29 cellular contexts compared by ENCODE assay signal in genomic region chr2:237632991-237633629, GRCh38. TPM values are rescaled to one million over a fixed set of nuclear protein-coding genes. Genes with fewer than 3 reads are reported as not detected.
A peak's percentile ranks its signal among the peaks of the same experiment; 100 is the strongest.
DNase-seq lines count a peak whose midpoint lies in the region; ATAC-seq and TF ChIP-seq lines count a peak whose summit lies in the region.
"Had no signal": no experiment of that assay in that cellular context is flagged by ENCODE, and none has a peak within 500 bp of the region (broad histone marks: within the 10 kb centered on the region; RNA-seq: fewer than 3 reads in every experiment).

No MANE protein-coding gene starts in this region.

- intact Hi-C loops in heart left ventricle (cut with DNase I) (no loop called here), CD14-positive monocyte (cut with micrococcal nuclease) (loop anchor here in 1 of 2 donors (5.0 kb wide), 1 partner anchor 34 kb away; no protein-coding TSS in a partner anchor)

- no peak overlapping the region for H2BK5ac ChIP-seq in H9 (ENCODE audit: insufficient read length, low read length)

- no peak overlapping the region for H3K56ac ChIP-seq in H9 (ENCODE audit: insufficient read length, low read depth, low read length)

- H3K27me3 Mint-ChIP-seq in H9 (ENCODE audit: low read depth) (peaks cover 10% of the 10 kb centered on the region), CD14-positive monocyte (ENCODE audit: low read depth in 3 of 3) (peaks cover 23 to 46% (median 37%) of the 10 kb centered on the region in 3 donors), WTC11 (ENCODE audit: low read depth) (peaks cover 11% of the 10 kb centered on the region)

- H2BK20ac ChIP-seq in H9 (ENCODE audit: low read depth, low read length, poor library complexity, severe bottlenecking) = no peak overlapping the region

- no peak for TF ChIP-seq CTCF in H9 (conservative IDR thresholded peaks at IDR 0.05)
- no peak for TF ChIP-seq CTCF in heart left ventricle (IDR thresholded peaks at IDR 0.05)
- no peak for TF ChIP-seq CTCF in CD14-positive monocyte (IDR thresholded peaks at IDR 0.05)
- TF ChIP-seq CTCF in WTC11 (IDR thresholded peaks at IDR 0.05) = no peak

- no peak overlapping the region for H3K4me2 ChIP-seq in H9 (ENCODE audit: insufficient read depth, insufficient read length, low read length)

- H3K23me2 ChIP-seq in H9 (ENCODE audit: insufficient read length, low read depth, low read length, poor library complexity, severe bottlenecking) = no peaks in the 10 kb centered on the region

- no peak overlapping the region for H3K18ac ChIP-seq in H9 (ENCODE audit: insufficient read length, low read depth, low read length)

- no peak overlapping the region for H2AK5ac ChIP-seq in H9 (ENCODE audit: insufficient read length, low read length)

- CTCF ChIA-PET in WTC11 (lab: Charles Lee) = no interaction called here

- peaks cover 2% of the 10 kb centered on the region; the same call in 1 of the 2 replicates for H3K79me2 ChIP-seq in H9 (ENCODE audit: insufficient read depth, low read length)

- H3K36me3 ChIP-seq in heart left ventricle (peaks cover 0 to 18% (median 0%) of the 10 kb centered on the region in 9 donors), stomach smooth muscle (ENCODE audit: control insufficient read depth in 2 of 2, insufficient read depth in 2 of 2, low read length in 2 of 2) (peaks cover 3 to 12% of the 10 kb centered on the region in 2 donors)
- H3K36me3 ChIP-seq: adrenal gland, brain microvascular endothelial cell, pancreas had no signal

- H3K4me3 Mint-ChIP-seq in H9 = no peak overlapping the region
- no peak overlapping the region for H3K4me3 Mint-ChIP-seq in CD14-positive monocyte
- H3K4me3 Mint-ChIP-seq in WTC11 = no peak overlapping the region
- H3K4me3 Mint-ChIP-seq: activated CD8-positive, alpha-beta T cell treated with anti-CD3 and anti-CD28 coated beads for 36 hours; activated naive CD4-positive, alpha-beta T cell treated with anti-CD3 and anti-CD28 coated beads for 36 hours; natural killer cell treated with Interleukin-12 subunit alpha and Interleukin-12 subunit beta and Interleukin-15 and Interleukin-18, amount 100 ng/mL, for 72 hours had no signal

- POLR2A ChIA-PET in WTC11 (lab: Charles Lee) = no interaction called here

- no peak overlapping the region for H4K8ac ChIP-seq in H9 (replicated peaks; ENCODE audit: insufficient read length, low read depth, low read length)

- H2BK12ac ChIP-seq in H9 (ENCODE audit: insufficient read length, low read depth, low read length) = no peak overlapping the region

- H3K79me1 ChIP-seq in H9 (ENCODE audit: insufficient read depth, low read depth, low read length, poor library complexity, severe bottlenecking) = no peaks in the 10 kb centered on the region

- H3K27ac Mint-ChIP-seq in H9 (no peak overlapping the region), CD14-positive monocyte (no peak overlapping the region), WTC11 (no peak overlapping the region; the same call in 1 of the 2 replicates)
- H3K27ac Mint-ChIP-seq: activated CD8-positive, alpha-beta T cell treated with anti-CD3 and anti-CD28 coated beads for 36 hours; activated naive CD4-positive, alpha-beta T cell treated with anti-CD3 and anti-CD28 coated beads for 36 hours; CD4-positive, CD25-positive, alpha-beta regulatory T cell; natural killer cell treated with Interleukin-12 subunit alpha and Interleukin-12 subunit beta and Interleukin-15 and Interleukin-18, amount 100 ng/mL, for 72 hours had no signal

- no peak overlapping the region for H3K14ac ChIP-seq in H9 (ENCODE audit: insufficient read depth, low read length)

- H3K36me3 Mint-ChIP-seq in H9 (ENCODE audit: insufficient read depth in 1 of 3, low read depth in 3 of 3) (peaks cover 31 to 39% (median 39%) of the 10 kb centered on the region in 3 experiments), CD14-positive monocyte (peaks cover 28 to 34% of the 10 kb centered on the region in 2 donors), WTC11 (peaks cover 54% of the 10 kb centered on the region)
- H3K36me3 Mint-ChIP-seq: CD4-positive, CD25-positive, alpha-beta regulatory T cell had no signal

- peak; percentile 58 to 81 (median 66) for ATAC-seq in heart left ventricle
- ATAC-seq in HG02763 (IDR thresholded peaks at IDR 0.05; ENCODE audit: unreplicated experiment) = no peak
- no peak for ATAC-seq in WTC11
- ATAC-seq in HG02884 (IDR thresholded peaks at IDR 0.05; ENCODE audit: unreplicated experiment) = no peak
- ATAC-seq: activated CD8-positive, alpha-beta T cell treated with anti-CD3 and anti-CD28 coated beads for 36 hours; HCT116; natural killer cell treated with Interleukin-12 subunit alpha and Interleukin-12 subunit beta and Interleukin-15 and Interleukin-18, amount 100 ng/mL, for 72 hours; Panc1; pancreas had no signal

- H4K5ac ChIP-seq in H9 (ENCODE audit: insufficient read length, low read depth, low read length) = no peak overlapping the region

- H3K4me1 Mint-ChIP-seq in H9 (peaks cover 15% of the 10 kb centered on the region in 2 experiments), CD14-positive monocyte (peaks cover 26% of the 10 kb centered on the region), WTC11 (peaks cover 26% of the 10 kb centered on the region)

- H3K9ac ChIP-seq in H9 (ENCODE audit: extremely low read depth, insufficient read length, low read length) (no peak overlapping the region), stomach smooth muscle (ENCODE audit: low read length in 2 of 2) (no peak overlapping the region)

- TF ChIP-seq POLR2A in heart left ventricle (IDR thresholded peaks at IDR 0.05) = no peak

- H2BK15ac ChIP-seq in H9 (ENCODE audit: low read depth, low read length) = no peak overlapping the region

- H3K27ac ChIP-seq in H9 (ENCODE audit: insufficient read length, low read depth, low read length) (no peak overlapping the region), heart left ventricle (peak overlapping the region in 11 of 12 donors; percentile 12 to 95 (median 80)), stomach smooth muscle (ENCODE audit: low read length) (peak overlapping the region; percentile 24)
- H3K27ac ChIP-seq: brain microvascular endothelial cell, pancreas had no signal

- DNase-seq in H9 (no peak), heart left ventricle (peak; percentile 60 to 81 (median 64)), myocyte (ENCODE audit: low read depth) (peak; percentile 93), CD14-positive monocyte (ENCODE audit: low spot score) (no peak), WTC11 (ENCODE audit: low spot score) (no peak)
- DNase-seq: activated CD8-positive, alpha-beta memory T cell treated with anti-CD3 and anti-CD28 coated beads, Interleukin-2, amount 50 U/mL, for 48 hours; activated CD8-positive, alpha-beta T cell treated with anti-CD3 and anti-CD28 coated beads for 36 hours; activated naive CD4-positive, alpha-beta T cell treated with anti-CD3 and anti-CD28 coated beads for 36 hours; brain microvascular endothelial cell; Calu3; CD4-positive, CD25-positive, alpha-beta regulatory T cell; DMS79; islet precursor cell; NCI-H1436 treated with DMSO at 0.1 percent for 48 hours; NCI-H2081 treated with DMSO at 0.1 percent for 48 hours; SIG-M5; stimulated activated CD8-positive, alpha-beta memory T cell treated with anti-CD3 and anti-CD28 coated beads, Interleukin-4, amount 100 ng/mL, for 48 hours; stomach; trophoblast cell had no signal

- H3K9me3 Mint-ChIP-seq in H9 = peaks cover 14 to 31% of the 10 kb centered on the region in 2 experiments
- H3K9me3 Mint-ChIP-seq in CD14-positive monocyte = peaks cover 4 to 9% (median 7%) of the 10 kb centered on the region in 7 donors
- peaks cover 35% of the 10 kb centered on the region for H3K9me3 Mint-ChIP-seq in WTC11

- no peak overlapping the region for H2AFZ ChIP-seq in H9 (ENCODE audit: low read length)

- H2BK120ac ChIP-seq in H9 (ENCODE audit: low read depth, low read length, poor library complexity, severe bottlenecking) = no peak overlapping the region

- peak overlapping the region; percentile 39 for H4K91ac ChIP-seq in H9 (ENCODE audit: insufficient read length, low read depth, low read length)

- no CpG with 5 or more reads among the region's 13 CpGs for WGBS in H9 (ENCODE audit: extremely low coverage, insufficient read length, low lambda C conversion rate)
- 30 to 44% (median 39%) methylated on average over 13 of the region's 13 CpGs for WGBS in heart left ventricle, 4 donors

- H4K20me1 ChIP-seq in H9 (ENCODE audit: control insufficient read depth, insufficient read depth, insufficient read length) = no peaks in the 10 kb centered on the region

- H3K23ac ChIP-seq in H9 (ENCODE audit: insufficient read length, low read depth, low read length) = no peak overlapping the region

- H3K4me1 ChIP-seq in H9 (ENCODE audit: insufficient read depth, low read length) = peaks cover 4% of the 10 kb centered on the region; the same call in 1 of the 2 replicates
- peaks cover 7 to 67% (median 53%) of the 10 kb centered on the region in 12 donors for H3K4me1 ChIP-seq in heart left ventricle
- H3K4me1 ChIP-seq in stomach smooth muscle (ENCODE audit: control insufficient read depth, insufficient read depth, low read length) = peaks cover 54% of the 10 kb centered on the region

- no peak overlapping the region for H3K4me3 ChIP-seq in heart left ventricle
- no peak overlapping the region for H3K4me3 ChIP-seq in stomach smooth muscle (ENCODE audit: low read length in 2 of 2)
- H3K4me3 ChIP-seq: adrenal gland, pancreas, stomach had no signal

- H3K9me3 ChIP-seq in H9 (ENCODE audit: control insufficient read depth, low read depth, low read length) = no peaks in the 10 kb centered on the region
- H3K9me3 ChIP-seq in heart left ventricle = peaks cover 0 to 20% (median 0%) of the 10 kb centered on the region in 12 donors
- no peaks in the 10 kb centered on the region for H3K9me3 ChIP-seq in stomach smooth muscle (ENCODE audit: control insufficient read depth in 2 of 2, low read length in 2 of 2)
- H3K9me3 ChIP-seq: adrenal gland, pancreas had no signal

- H3T11ph ChIP-seq in H9 (ENCODE audit: low read length) = no peak overlapping the region

- no peak overlapping the region for H3K4ac ChIP-seq in H9 (ENCODE audit: low read depth, low read length)

- H3K27me3 ChIP-seq in H9 (ENCODE audit: insufficient read depth, low read length) (no peaks in the 10 kb centered on the region; the same call in 1 of the 2 replicates), heart left ventricle (peaks cover 0 to 6% (median 0%) of the 10 kb centered on the region in 9 donors), stomach smooth muscle (ENCODE audit: control insufficient read depth in 1 of 2, insufficient read depth in 2 of 2, low read length in 2 of 2) (no peaks in the 10 kb centered on the region)
- H3K27me3 ChIP-seq: adrenal gland, brain microvascular endothelial cell, pancreas had no signal

RNA-seq across cellular contexts. Expression of gene LRRFIP1, which starts 5.7 kb away (rescaled TPM):
- total RNA-seq in H9 (2021) (37.1 and 38.5 TPM in 2 replicates), heart left ventricle (100 to 1,000 TPM in 8 of 9 donors, 10 to 100 TPM in 1; 78.7 to 151 (median 111) TPM), myocyte (158 and 166 TPM in 2 replicates), WTC11 (2021) (70.6 to 88.4 TPM (median 71.2 TPM) in 3 replicates)
- polyA plus RNA-seq in heart left ventricle (100 to 1,000 TPM in 1 of 2 donors, 10 to 100 TPM in 1; 87.6 to 128 TPM), CD14-positive monocyte (10 to 100 TPM; 67.3 to 98.3 TPM)
- polyA plus RNA-seq in myocyte (2012) = 113 TPM

RNA-seq across cellular contexts. Expression of gene RAB17, which starts 42.6 kb away (rescaled TPM):
- total RNA-seq in H9 (2021) (25.9 and 31.9 TPM in 2 replicates), heart left ventricle (1 to 10 TPM; 1.1 to 7.3 (median 3.6) TPM), myocyte (0.42 and 5.3 TPM in 2 replicates), WTC11 (2021) (134 to 140 TPM (median 137 TPM) in 3 replicates)
- polyA plus RNA-seq in heart left ventricle (1 to 10 TPM; 5.6 TPM), CD14-positive monocyte (under 1 TPM in 1 of 2 donors, not detected in 1; 0.13 TPM)
- 4.3 TPM for polyA plus RNA-seq in myocyte (2012)
- total RNA-seq: activated naive CD4-positive, alpha-beta T cell treated with anti-CD3 and anti-CD28 coated beads for 36 hours; CD4-positive, CD25-positive, alpha-beta regulatory T cell; HT1080; natural killer cell treated with Interleukin-12 subunit alpha and Interleukin-12 subunit beta and Interleukin-15 and Interleukin-18, amount 100 ng/mL, for 72 hours; T-helper 2 cell treated with Interferon-gamma antibody and Interleukin-4, amounts not matched to agents 100 ng/mL and 5 ng/mL, for 36 hours had no signal
- polyA plus RNA-seq: CD4-positive, CD25-positive, alpha-beta regulatory T cell had no signal

Comparison
In these comparisons a context has a peak if more than half of its experiments do, and no peak if none do; other contexts are left out.
1. DNase-seq: peak in heart left ventricle (5 of 5) and myocyte (single experiment); none in H9 (single experiment), CD14-positive monocyte (single experiment) and WTC11 (single experiment).
2. ATAC-seq: peak in heart left ventricle (4 of 4); none in HG02763 (single experiment), WTC11 (single experiment) and HG02884 (single experiment).